ENCODE assay signal across 8 cellular contexts in genomic region chr6:4637691-4638433, GRCh38.
A peak's percentile ranks its signal among the peaks of the same experiment; 100 is the strongest.
DNase-seq lines count a peak whose midpoint lies in the region; ATAC-seq lines count a peak whose summit lies in the region.

No MANE protein-coding gene starts in this region.

- peak; percentile 94 for ATAC-seq in GM21390 (IDR thresholded peaks at IDR 0.05; ENCODE audit: unreplicated experiment)

- in situ Hi-C loops in KBM-7 (cut with MboI; ENCODE audit: low pct_unique_long_range_greater_than_20kb, low sequenced_read_pairs) = no loop called here

- DNase-seq in AG08396 (ENCODE audit: low spot score) = peak; percentile 53
- DNase-seq in RPMI7951 (ENCODE audit: low read depth) = peak; percentile 77
- DNase-seq in hepatic stellate cell (ENCODE audit: low spot score) = peak; percentile 52
- DNase-seq in NCI-H2171 (lab: John Stamatoyannopoulos, UW) = no peak
- no peak for DNase-seq in LoVo (ENCODE audit: low spot score)
- no peak for DNase-seq in NCI-H510A treated with DMSO at 0.1 percent for 48 hours (lab: John Stamatoyannopoulos, UW)
- no peak for DNase-seq in KBM-7

Comparison
In these comparisons a context has a peak if more than half of its experiments do, and no peak if none do; other contexts are left out.
1. DNase-seq: peak in AG08396 (single experiment), RPMI7951 (single experiment) and hepatic stellate cell (single experiment); none in NCI-H2171 (single experiment), LoVo (single experiment), NCI-H510A treated with DMSO at 0.1 percent for 48 hours (single experiment) and KBM-7 (single experiment).